In the genomic region with DNA sequence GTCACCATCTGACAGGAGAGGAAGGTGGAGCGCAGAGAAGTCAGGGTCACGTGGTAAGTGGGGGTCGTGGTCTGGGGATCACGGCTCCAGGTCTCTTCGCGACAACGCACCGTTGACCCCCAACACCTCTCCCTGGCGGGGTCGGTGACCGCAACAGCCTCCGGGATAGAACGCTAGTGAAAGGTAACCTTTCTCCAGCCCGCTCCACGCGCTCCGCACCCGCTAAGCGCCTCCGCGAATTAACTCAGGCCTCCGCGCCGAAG, we compare ENCODE assay signal across 8 cellular contexts. TPM values are rescaled to one million over a fixed set of nuclear protein-coding genes. Genes with fewer than 3 reads are reported as not detected.
A peak's percentile ranks its signal among the peaks of the same experiment; 100 is the strongest.
DNase-seq lines count a peak whose midpoint lies in the region; ATAC-seq and TF ChIP-seq lines count a peak whose summit lies in the region.

No MANE protein-coding gene starts in this region.

- H3K4me3 ChIP-seq in heart right ventricle (peak overlapping the region; percentile 71 to 99 (median 92)), Peyer's patch (peak overlapping the region; percentile 88 to 100 (median 93)), esophagus squamous epithelium (peak overlapping the region; percentile 80 to 99 (median 94))

- peak in 1 of 8 donors; percentile 44 for ATAC-seq in heart right ventricle
- ATAC-seq in left cardiac atrium = no peak

- TF ChIP-seq POLR2A in Peyer's patch (IDR thresholded peaks at IDR 0.05) (no peak), esophagus squamous epithelium (IDR thresholded peaks at IDR 0.05) (no peak)

- H3K9me3 ChIP-seq in heart right ventricle (no peaks in the 10 kb centered on the region), Peyer's patch (no peaks in the 10 kb centered on the region), esophagus squamous epithelium (no peaks in the 10 kb centered on the region)

- H3K27ac ChIP-seq in heart right ventricle (peak overlapping the region; percentile 1 to 89 (median 84)), Peyer's patch (peak overlapping the region; percentile 79 to 94 (median 88)), esophagus squamous epithelium (peak overlapping the region; percentile 84 to 91 (median 88))

- peaks cover 0 to 5% (median 0%) of the 10 kb centered on the region in 7 donors for H3K27me3 ChIP-seq in heart right ventricle
- no peaks in the 10 kb centered on the region for H3K27me3 ChIP-seq in Peyer's patch
- peaks cover 0 to 6% (median 0%) of the 10 kb centered on the region in 4 donors for H3K27me3 ChIP-seq in esophagus squamous epithelium

- intact Hi-C loops in heart right ventricle (cut with DNase I) (loop anchor here in 6 of 10 donors (5.0 to 10.0 kb wide), 5 partner anchors 46 to 91 kb away; no protein-coding TSS in a partner anchor), left cardiac atrium (cut with DNase I) (loop anchor here (5.0 kb wide), 2 partner anchors 61 to 91 kb away; no protein-coding TSS in a partner anchor), esophagus squamous epithelium (cut with DNase I) (loop anchor here (5.0 kb wide), 1 partner anchor 91 kb away; no protein-coding TSS in a partner anchor)

- H3K36me3 ChIP-seq in heart right ventricle (no peaks in the 10 kb centered on the region), Peyer's patch (no peaks in the 10 kb centered on the region), esophagus squamous epithelium (no peaks in the 10 kb centered on the region)

- DNase-seq in heart right ventricle (no peak), left cardiac atrium (no peak), Peyer's patch (peak in 1 of 3 donors; percentile 62), esophagus squamous epithelium (lab: John Stamatoyannopoulos, UW) (no peak), retina (peak; percentile 73), NCI-H446 treated with DMSO at 0.1 percent for 48 hours (lab: John Stamatoyannopoulos, UW) (no peak), DMS79 (lab: John Stamatoyannopoulos, UW) (no peak), cerebellar cortex (ENCODE audit: low spot score) (no peak)

- H3K4me1 ChIP-seq in heart right ventricle = peaks cover 0 to 45% (median 10%) of the 10 kb centered on the region in 9 donors
- peaks cover 0 to 32% (median 5%) of the 10 kb centered on the region in 4 donors for H3K4me1 ChIP-seq in Peyer's patch
- H3K4me1 ChIP-seq in esophagus squamous epithelium = peaks cover 18 to 50% (median 26%) of the 10 kb centered on the region in 3 donors

- TF ChIP-seq CTCF in heart right ventricle (IDR thresholded peaks at IDR 0.05) (no peak), Peyer's patch (IDR thresholded peaks at IDR 0.05) (no peak), esophagus squamous epithelium (IDR thresholded peaks at IDR 0.05) (no peak)

- 10 to 23% methylated on average over 24 of the region's 24 CpGs for WGBS in heart right ventricle, 2 donors
- 13% methylated on average over 18 of the region's 24 CpGs; no CpG with 5 or more reads in 1 of the 2 donors for WGBS in esophagus squamous epithelium, 2 donors

RNA-seq across cellular contexts. Expression of gene SYNJ2, which starts 0.6 kb away (rescaled TPM):
- total RNA-seq in heart right ventricle (10 to 100 TPM; 14.0 to 27.8 (median 19.6) TPM), left cardiac atrium (10 to 100 TPM; 10.2 to 23.4 TPM), Peyer's patch (10 to 100 TPM; 26.8 to 47.2 (median 34.0) TPM), esophagus squamous epithelium (10 to 100 TPM in 2 of 4 donors, 1 to 10 TPM in 2; 6.6 to 15.6 (median 9.8) TPM)
- 10 to 100 TPM; 14.5 to 17.6 TPM for polyA plus RNA-seq in heart right ventricle
